In genomic region chr1:201042663-201043461, GRCh38 we compare ENCODE assay signal across 9 cellular contexts. TPM values are rescaled to one million over a fixed set of nuclear protein-coding genes. Genes with fewer than 3 reads are reported as not detected.
DNase-seq lines count a peak whose midpoint lies in the region; ATAC-seq and TF ChIP-seq lines count a peak whose summit lies in the region.
"Had no signal": no experiment of that assay in that cellular context is flagged by ENCODE, and none has a peak within 500 bp of the region (broad histone marks: within the 10 kb centered on the region; RNA-seq: fewer than 3 reads in every experiment).

No MANE protein-coding gene starts in this region.

- H3K4me1 ChIP-seq in PC-3 (ENCODE audit: insufficient read depth, low read length) = no peaks in the 10 kb centered on the region
- no peaks in the 10 kb centered on the region for H3K4me1 ChIP-seq in fibroblast of lung (ENCODE audit: control insufficient read depth, extremely low read depth, insufficient read depth, low read length)
- peaks cover 10 to 14% of the 10 kb centered on the region in 2 donors for H3K4me1 ChIP-seq in neuronal stem cell (ENCODE audit: control insufficient read depth in 2 of 2, insufficient read depth in 1 of 2, low read depth in 1 of 2, low read length in 2 of 2)
- H3K4me1 ChIP-seq in tibial artery = peaks cover 0 to 6% (median 0%) of the 10 kb centered on the region in 4 donors

- no peaks in the 10 kb centered on the region for H3K4me1 Mint-ChIP-seq in activated T-cell treated with anti-CD3 and anti-CD28 coated beads, Interleukin-2, amount 50 U/mL, for 4 hours (ENCODE audit: low read depth)

- TF ChIP-seq CTCF in AG10803 (conservative IDR thresholded peaks at IDR 0.05; ENCODE audit: low read length) (peak; percentile 85), PC-3 (conservative IDR thresholded peaks at IDR 0.05; ENCODE audit: low read depth, low read length) (peak; percentile 100), fibroblast of lung (conservative IDR thresholded peaks at IDR 0.05 in 1 of 2, IDR thresholded peaks at IDR 0.05 in 1 of 2; ENCODE audit: low read depth in 1 of 2, low read length in 2 of 2) (peak; percentile 86 to 92), tibial artery (IDR thresholded peaks at IDR 0.05) (peak; percentile 77 to 80)

- DNase-seq in AG10803 (ENCODE audit: low read depth) = peak; percentile 68
- peak; percentile 61 for DNase-seq in HuH-7.5 (ENCODE audit: low spot score)
- DNase-seq in PC-3 = peak; percentile 92
- DNase-seq in activated T-cell treated with anti-CD3 and anti-CD28 coated beads, Interleukin-2, amount 50 U/mL, for 4 hours = peak; percentile 64
- peak; percentile 58 to 76 for DNase-seq in fibroblast of lung (ENCODE audit: low read depth in 2 of 2)
- DNase-seq in neuronal stem cell (ENCODE audit: low spot score) = peak; percentile 61
- peak in 1 of 2 donors; percentile 70 for DNase-seq in tibial artery

- H3F3A ChIP-seq in PC-3 (ENCODE audit: low read length, unreplicated experiment) = no peaks in the 10 kb centered on the region

- no CpG with 5 or more reads among the region's 14 CpGs for WGBS in neuronal stem cell (ENCODE audit: extremely low coverage in 2 of 2, insufficient read length in 2 of 2, insufficient replicate concordance in 1 of 2), 2 donors

- no peak overlapping the region for H3K14ac ChIP-seq in neuronal stem cell (ENCODE audit: low read length)

- no peaks in the 10 kb centered on the region for H3K9me2 ChIP-seq in PC-3 (replicated peaks; ENCODE audit: low read length)

- no peak overlapping the region for H2BK120ac ChIP-seq in neuronal stem cell (ENCODE audit: low read depth, low read length)

- H3K23ac ChIP-seq in neuronal stem cell (ENCODE audit: low read depth, low read length, poor library complexity) = no peak overlapping the region

- BruUV-seq in PC-3 (replicated peaks; lab: Mats Ljungman, UMichigan) = no TSS peak

- H3K79me2 ChIP-seq in PC-3 (ENCODE audit: low read length) (no peaks in the 10 kb centered on the region), fibroblast of lung (ENCODE audit: control insufficient read depth, insufficient read depth, low read length) (no peaks in the 10 kb centered on the region)

- intact Hi-C loops in PC-3 (cut with micrococcal nuclease) = loop anchor here (1.0 to 10.0 kb wide), 5 partner anchors 71 to 484 kb away; partner anchors contain the start of gene KIF14
- intact Hi-C loops in tibial artery (cut with DNase I; ENCODE audit: low total_unique reads) = no loop called here

- H2BK15ac ChIP-seq in neuronal stem cell (ENCODE audit: low read length) = no peak overlapping the region

- H3K9ac ChIP-seq in PC-3 (ENCODE audit: low read length) (no peak overlapping the region), fibroblast of lung (ENCODE audit: insufficient read depth, low read length) (no peak overlapping the region), neuronal stem cell (ENCODE audit: low read depth, low read length, poor library complexity) (no peak overlapping the region)

- H2BK5ac ChIP-seq in neuronal stem cell (ENCODE audit: low read length) = no peak overlapping the region

- no peak overlapping the region; the same call in 1 of the 2 replicates for H3K4me3 ChIP-seq in AG10803 (ENCODE audit: low read length)
- no peak overlapping the region for H3K4me3 ChIP-seq in PC-3 (ENCODE audit: low read length)
- no peak overlapping the region for H3K4me3 ChIP-seq in fibroblast of lung (replicated peaks in 1 of 4; ENCODE audit: control extremely low read depth in 1 of 4, insufficient read depth in 1 of 4, low read depth in 3 of 4, low read length in 4 of 4)
- no peak overlapping the region for H3K4me3 ChIP-seq in neuronal stem cell (ENCODE audit: low read length in 2 of 2)
- H3K4me3 ChIP-seq in tibial artery = no peak overlapping the region

- peak overlapping the region; percentile 6 for H3K18ac ChIP-seq in neuronal stem cell (ENCODE audit: low read length)

- peak overlapping the region; percentile 3 for H2AK5ac ChIP-seq in neuronal stem cell (ENCODE audit: low read depth, low read length)

- H3K36me3 Mint-ChIP-seq in activated T-cell treated with anti-CD3 and anti-CD28 coated beads, Interleukin-2, amount 50 U/mL, for 4 hours (ENCODE audit: insufficient read depth) = no peaks in the 10 kb centered on the region

- H4K91ac ChIP-seq in neuronal stem cell (ENCODE audit: low read depth, low read length, poor library complexity) = no peak overlapping the region

- no peaks in the 10 kb centered on the region for H3K9me3 Mint-ChIP-seq in activated T-cell treated with anti-CD3 and anti-CD28 coated beads, Interleukin-2, amount 50 U/mL, for 4 hours
- H3K9me3 Mint-ChIP-seq: stimulated activated naive CD8-positive, alpha-beta T cell treated with anti-CD3 and anti-CD28 coated beads, Interleukin-15, Interleukin-2, amounts not matched to agents 100 ng/mL and 50 ng/mL, for 24 hours had no signal

- H3K4me2 ChIP-seq in PC-3 (ENCODE audit: low read length) (no peak overlapping the region), fibroblast of lung (ENCODE audit: extremely low read depth, insufficient read depth, low read length) (no peak overlapping the region), neuronal stem cell (ENCODE audit: insufficient read depth, low read length, poor library complexity, severe bottlenecking) (no peak overlapping the region)

- no peaks in the 10 kb centered on the region for H3K27me3 Mint-ChIP-seq in activated T-cell treated with anti-CD3 and anti-CD28 coated beads, Interleukin-2, amount 50 U/mL, for 4 hours (ENCODE audit: low read depth)

- no peak overlapping the region for H2BK12ac ChIP-seq in neuronal stem cell (ENCODE audit: low read length)

- POLR2A ChIA-PET in PC-3 (lab: Charles Lee; ENCODE audit: unreplicated experiment) = no interaction called here

- H3K36me3 ChIP-seq in PC-3 (ENCODE audit: low read depth, low read length) = no peaks in the 10 kb centered on the region
- no peaks in the 10 kb centered on the region for H3K36me3 ChIP-seq in fibroblast of lung (ENCODE audit: control insufficient read depth, insufficient read depth, low read length)
- no peaks in the 10 kb centered on the region for H3K36me3 ChIP-seq in neuronal stem cell (replicated peaks in 1 of 2; ENCODE audit: control insufficient read depth in 2 of 2, insufficient read depth in 2 of 2, low read length in 2 of 2)
- no peaks in the 10 kb centered on the region for H3K36me3 ChIP-seq in tibial artery

- no peaks in the 10 kb centered on the region for H4K20me1 ChIP-seq in PC-3 (ENCODE audit: low read length)
- no peaks in the 10 kb centered on the region for H4K20me1 ChIP-seq in fibroblast of lung (ENCODE audit: control insufficient read depth, extremely low read depth, insufficient read depth, low read length)

- ATAC-seq in GM18873 (IDR thresholded peaks at IDR 0.05; ENCODE audit: low FRiP score, unreplicated experiment) (peak; percentile 60), PC-3 (peak; percentile 94)
- peak; percentile 85 to 92 for ATAC-seq in activated T-cell treated with anti-CD3 and anti-CD28 coated beads, Interleukin-2, amount 50 U/mL, for 4 hours

- H3K79me1 ChIP-seq in neuronal stem cell (ENCODE audit: low read depth, low read length) = no peaks in the 10 kb centered on the region

- no peak overlapping the region for H3K4ac ChIP-seq in neuronal stem cell (ENCODE audit: low read length)

- H2AFZ ChIP-seq in PC-3 (ENCODE audit: low read length) (peak overlapping the region; percentile 10; the same call in 1 of the 2 replicates), fibroblast of lung (ENCODE audit: low read length) (no peak overlapping the region), neuronal stem cell (ENCODE audit: low read length) (peak overlapping the region; percentile 36)

- H3K9me3 ChIP-seq in PC-3 (ENCODE audit: low read length) (no peaks in the 10 kb centered on the region), fibroblast of lung (ENCODE audit: control insufficient read depth, insufficient read depth, low read depth, low read length) (no peaks in the 10 kb centered on the region), neuronal stem cell (replicated peaks in 1 of 2; ENCODE audit: control insufficient read depth in 2 of 2, insufficient read depth in 1 of 2, low read depth in 1 of 2, low read length in 2 of 2) (no peaks in the 10 kb centered on the region), tibial artery (no peaks in the 10 kb centered on the region)

- no peak overlapping the region for H3K4me3 Mint-ChIP-seq in activated T-cell treated with anti-CD3 and anti-CD28 coated beads, Interleukin-2, amount 50 U/mL, for 4 hours
- H3K4me3 Mint-ChIP-seq: stimulated activated naive CD8-positive, alpha-beta T cell treated with anti-CD3 and anti-CD28 coated beads, Interleukin-15, Interleukin-2, amounts not matched to agents 100 ng/mL and 50 ng/mL, for 24 hours had no signal

- peaks cover 15% of the 10 kb centered on the region for H3K27me3 ChIP-seq in PC-3 (ENCODE audit: low read length)
- H3K27me3 ChIP-seq in fibroblast of lung (ENCODE audit: control insufficient read depth, insufficient read depth, low read length) = no peaks in the 10 kb centered on the region
- H3K27me3 ChIP-seq in neuronal stem cell (ENCODE audit: control insufficient read depth in 3 of 3, insufficient read depth in 3 of 3, low read depth in 1 of 3, low read length in 3 of 3) = peaks cover 0 to 5% (median 0%) of the 10 kb centered on the region in 3 experiments
- H3K27me3 ChIP-seq in tibial artery = no peaks in the 10 kb centered on the region

- CTCF ChIA-PET in PC-3 (lab: Charles Lee) = interaction anchor here (0.6 to 1.0 kb wide), 8 partner anchors 17 to 484 kb away, joined by 3 to 22 read pairs (median 5); no protein-coding TSS in a partner anchor

- no peak overlapping the region for H3K27ac ChIP-seq in PC-3 (ENCODE audit: low read length)
- no peak overlapping the region for H3K27ac ChIP-seq in fibroblast of lung (ENCODE audit: insufficient read depth, low read length)
- H3K27ac ChIP-seq in neuronal stem cell (replicated peaks; ENCODE audit: low read length) = no peak overlapping the region
- no peak overlapping the region for H3K27ac ChIP-seq in tibial artery

- H4K8ac ChIP-seq in neuronal stem cell (ENCODE audit: low read depth, low read length) = peak overlapping the region; percentile 98

RNA-seq across cellular contexts. Expression of gene KIF21B, which starts 19.3 kb away (rescaled TPM):
- total RNA-seq in PC-3 (2014; rRNA removed) (0.46 and 0.66 TPM in 2 replicates), fibroblast of lung (under 0.01 and 0.26 TPM in 2 replicates)
- total RNA-seq in activated T-cell treated with anti-CD3 and anti-CD28 coated beads, Interleukin-2, amount 50 U/mL, for 4 hours = 10 to 100 TPM; 24.2 to 36.3 (median 30.3) TPM
- 0.03 and 0.08 TPM in 2 replicates for polyA plus RNA-seq in fibroblast of lung
- polyA plus RNA-seq in fibroblast of lung (2012) = 0.03 and 0.05 TPM in 2 replicates
- polyA minus RNA-seq in fibroblast of lung (ENCODE audit: low replicate concordance) = 0.08 and 0.11 TPM in 2 replicates
- 8.0 TPM for polyA plus RNA-seq in neuronal stem cell (2013, experiment 1 of 2)
- 8.0 TPM for polyA plus RNA-seq in neuronal stem cell (2013, experiment 2 of 2)

Comparison
In these comparisons a context has a peak if more than half of its experiments do, and no peak if none do; other contexts are left out.
1. RNA of gene KIF21B, which starts 19.3 kb away (total RNA-seq): 24.2 to 36.3 TPM in activated T-cell treated with anti-CD3 and anti-CD28 coated beads, Interleukin-2, amount 50 U/mL, for 4 hours; 0.46 to 0.66 TPM in PC-3 and under 0.01 to 0.26 TPM in fibroblast of lung; every median in the first group is over 10 times any median in the second.
2. Peak in every context shown above with its lines, with median percentiles within 50 percentile points of each other: CTCF ChIP-seq and ATAC-seq.